In the genomic region with DNA sequence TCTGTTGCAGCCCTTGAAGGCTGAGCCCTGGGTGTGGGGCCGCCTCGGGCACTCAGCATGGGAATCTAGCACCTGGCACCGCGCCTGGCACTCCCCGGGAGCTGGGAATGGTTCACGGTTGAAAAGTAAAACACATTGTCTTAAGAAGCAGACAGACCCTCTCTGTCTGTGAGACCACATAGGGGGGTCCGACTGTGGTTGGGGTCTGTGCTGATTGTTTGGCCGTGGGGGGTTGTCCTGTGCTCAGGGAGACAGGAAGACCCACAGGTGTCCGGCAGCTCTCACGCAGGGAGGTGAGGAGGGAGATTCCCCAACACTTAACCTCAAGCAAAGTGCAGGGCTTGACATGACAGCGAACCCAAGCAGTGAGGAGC, we compare ENCODE assay signal across 25 cellular contexts.
DNase-seq lines count a peak whose midpoint lies in the region; ATAC-seq and TF ChIP-seq lines count a peak whose summit lies in the region.
"Had no signal": no experiment of that assay in that cellular context is flagged by ENCODE, and none has a peak within 500 bp of the region (broad histone marks: within the 10 kb centered on the region; RNA-seq: fewer than 3 reads in every experiment).

No MANE protein-coding gene starts in this region.

- no peak overlapping the region for H3K27ac ChIP-seq in HEK293 (ENCODE audit: extremely low read depth, low read depth, low read length)
- H3K27ac ChIP-seq: body of pancreas, neutrophil, right lobe of liver had no signal

- H3K4me1 Mint-ChIP-seq in brain, result peaks cover 52% of the 10 kb centered on the region
- H3K4me1 Mint-ChIP-seq in mesothelial cell of epicardium, result no peaks in the 10 kb centered on the region

- CTCF ChIA-PET in HEK293 (lab: Yijun Ruan, JAX), result no interaction called here

- H3K27me3 Mint-ChIP-seq in brain (peaks cover 6% of the 10 kb centered on the region), mesothelial cell of epicardium (ENCODE audit: low read depth) (peaks cover 91% of the 10 kb centered on the region)

- no peak for TF ChIP-seq CTCF in HEK293 (tag by site-specific recombination; IDR thresholded peaks at IDR 0.05)
- TF ChIP-seq CTCF in brain (conservative IDR thresholded peaks at IDR 0.05), result no peak
- no peak for TF ChIP-seq CTCF in mucosa of descending colon (IDR thresholded peaks at IDR 0.05)
- TF ChIP-seq CTCF in mesothelial cell of epicardium (IDR thresholded peaks at IDR 0.05; ENCODE audit: unreplicated experiment), result no peak

- intact Hi-C loops in mucosa of descending colon (cut with DNase I, micrococcal nuclease), result no loop called here

- H3K27ac Mint-ChIP-seq in brain (peak overlapping the region in 3 of 5 experiments; percentile 7 to 78 (median 66)), mesothelial cell of epicardium (no peak overlapping the region)
- H3K27ac Mint-ChIP-seq: progenitor cell of endocrine pancreas; T-helper 2 cell treated with Interferon-gamma antibody and Interleukin-4, amounts not matched to agents 5 μg/mL and 100 μg/mL, for 36 hours had no signal

- H3K36me3 Mint-ChIP-seq in brain (no peaks in the 10 kb centered on the region), mesothelial cell of epicardium (no peaks in the 10 kb centered on the region)

- peaks cover 0 to 10% (median 2%) of the 10 kb centered on the region in 5 experiments for H3K9me3 Mint-ChIP-seq in brain
- no peaks in the 10 kb centered on the region for H3K9me3 Mint-ChIP-seq in mesothelial cell of epicardium
- H3K9me3 Mint-ChIP-seq: T-helper 2 cell treated with Interferon-gamma antibody and Interleukin-4, amounts not matched to agents 5 μg/mL and 100 μg/mL, for 36 hours had no signal

- no peaks in the 10 kb centered on the region for H3K36me3 ChIP-seq in HEK293 (ENCODE audit: control insufficient read depth in 2 of 2, insufficient read depth in 1 of 2, low read length in 2 of 2)
- H3K36me3 ChIP-seq in mucosa of descending colon (ENCODE audit: low read depth), result no peaks in the 10 kb centered on the region
- H3K36me3 ChIP-seq: neutrophil, right lobe of liver had no signal

- DNase-seq in COLO668 (lab: John Stamatoyannopoulos, UW; ENCODE audit: unreplicated experiment), result peak; percentile 57
- DNase-seq in mucosa of descending colon, result peak in 2 of 3 donors; percentile 71 to 78
- no peak for DNase-seq in mesothelial cell of epicardium (ENCODE audit: low spot score in 2 of 2, unreplicated experiment in 2 of 2)
- DNase-seq in HK-2 (ENCODE audit: unreplicated experiment), result no peak
- DNase-seq: activated CD4-positive, alpha-beta T cell treated with anti-CD3 and anti-CD28 coated beads for 48 hours; activated T-cell treated with anti-CD3 and anti-CD28 coated beads, Interleukin-2, amount 50 U/mL, for 1 hour; C1 segment of cervical spinal cord; Calu3; EL; H7; NCI-H1930; NCI-H446 treated with DMSO at 0.1 percent for 48 hours; right lobe of liver; Right ventricle myocardium superior; stimulated activated CD4-positive, alpha-beta T cell treated with anti-CD3 and anti-CD28 coated beads, Interleukin-12 subunit alpha, Interleukin-12 subunit beta, amount 100 ng/mL, for 4 hours; stimulated activated CD4-positive, alpha-beta T cell treated with anti-CD3 and anti-CD28 coated beads, Interleukin-4, amount 100 ng/mL, for 1 hour; substantia nigra had no signal

- H3K4me3 ChIP-seq in HEK293 (ENCODE audit: low read depth, low read length), result no peak overlapping the region
- no peak overlapping the region for H3K4me3 ChIP-seq in mucosa of descending colon
- H3K4me3 ChIP-seq: body of pancreas, right lobe of liver had no signal

- POLR2A ChIA-PET in HEK293 (lab: Yijun Ruan, JAX), result no interaction called here

- H3K9me3 ChIP-seq in HEK293 (ENCODE audit: control insufficient read depth, insufficient read depth, low read depth, low read length) (no peaks in the 10 kb centered on the region), mucosa of descending colon (no peaks in the 10 kb centered on the region)
- H3K9me3 ChIP-seq: body of pancreas, neutrophil, right lobe of liver had no signal

- H3K4me1 ChIP-seq in HEK293 (ENCODE audit: control insufficient read depth, insufficient read depth, low read length), result no peaks in the 10 kb centered on the region
- H3K4me1 ChIP-seq in mucosa of descending colon (ENCODE audit: low read depth), result peaks cover 14% of the 10 kb centered on the region
- H3K4me1 ChIP-seq: body of pancreas, right lobe of liver had no signal

- ATAC-seq in mucosa of descending colon, result peak; percentile 64
- no peak for ATAC-seq in GM18517 (IDR thresholded peaks at IDR 0.05; ENCODE audit: unreplicated experiment)
- ATAC-seq in GM19397 (IDR thresholded peaks at IDR 0.05; ENCODE audit: unreplicated experiment), result no peak
- ATAC-seq: body of pancreas, right lobe of liver had no signal

- no peak overlapping the region for H3K4me3 Mint-ChIP-seq in brain
- no peak overlapping the region for H3K4me3 Mint-ChIP-seq in mesothelial cell of epicardium
- H3K4me3 Mint-ChIP-seq: T-helper 2 cell treated with Interferon-gamma antibody and Interleukin-4, amounts not matched to agents 5 μg/mL and 100 μg/mL, for 36 hours had no signal

TF ChIP-seq in HEK293, 187 proteins besides CTCF, POLR2A, EP300 and RAD21:
- TF ChIP-seq KLF16 (tag by site-specific recombination; IDR thresholded peaks at IDR 0.05) (no peak), ZBTB20 (tag by site-specific recombination; IDR thresholded peaks at IDR 0.05) (peak; percentile 45; the same call in 1 of the 2 replicates), ZNF138 (tag by site-specific recombination; IDR thresholded peaks at IDR 0.05; ENCODE audit: borderline replicate concordance) (no peak), ZIC2 (tag by site-specific recombination; IDR thresholded peaks at IDR 0.05) (peak; percentile 69)
TF ChIP-seq in HEK293: peak in this region for 2.

Comparison
In these comparisons a context has a peak if more than half of its experiments do, and no peak if none do; other contexts are left out.
1. DNase-seq: peak in COLO668 (single experiment) and mucosa of descending colon (2 of 3); none in mesothelial cell of epicardium (0 of 2) and HK-2 (single experiment).